ENCODE assay signal across 13 cellular contexts in the genomic region with DNA sequence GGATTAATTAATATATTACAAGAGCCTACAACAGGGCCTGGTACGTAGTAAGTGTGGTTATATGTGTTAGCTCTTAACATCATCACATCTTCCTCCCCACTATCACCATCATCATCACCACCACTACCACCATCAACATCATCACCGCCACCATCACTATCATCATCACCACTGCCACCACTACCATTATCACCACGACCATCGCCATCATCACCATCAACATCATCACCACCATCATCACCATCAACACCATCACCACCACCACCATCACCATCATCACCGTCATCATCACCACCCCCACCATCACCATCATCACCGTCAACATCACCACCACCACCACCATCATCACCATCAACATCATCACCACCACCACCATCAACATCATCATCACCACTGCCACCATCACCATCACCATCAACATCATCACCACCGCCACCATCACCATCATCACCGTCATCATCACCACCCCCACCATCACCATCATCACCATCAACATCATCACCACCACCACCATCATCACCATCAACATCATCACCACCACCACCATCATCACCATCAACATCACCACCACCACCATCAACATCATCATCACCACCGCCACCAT.
"Had no signal": no experiment of that assay in that cellular context is flagged by ENCODE, and none has a peak within 500 bp of the region (broad histone marks: within the 10 kb centered on the region; RNA-seq: fewer than 3 reads in every experiment).

No MANE protein-coding gene starts in this region.

- H3K4me2 ChIP-seq: SK-N-SH had no signal

- H3K4me1 ChIP-seq: ascending aorta, foreskin keratinocyte, tibial artery had no signal

- H3K4me3 ChIP-seq: ascending aorta, cardiac muscle cell, mucosa of descending colon, tibial artery had no signal

- H3K27ac ChIP-seq: ascending aorta, cardiac muscle cell, foreskin keratinocyte, tibial artery had no signal

- FAIRE-seq: colon, endothelial cell of umbilical vein had no signal

- H3K9ac ChIP-seq: SK-N-SH had no signal

- H3K9me3 ChIP-seq: ascending aorta, mucosa of descending colon, tibial artery had no signal

- DNase-seq: activated CD4-positive, alpha-beta T cell treated with anti-CD3 and anti-CD28 coated beads, Interleukin-2, amount 50 U/mL, for 1 hour; activated effector memory CD4-positive, alpha-beta T cell treated with Interleukin-2 at 50 U/mL for 16 hours; foreskin keratinocyte; mucosa of descending colon; SK-N-SH; stimulated activated CD4-positive, alpha-beta T cell treated with anti-CD3 and anti-CD28 coated beads, Interleukin-4, amount 100 ng/mL, for 24 hours; T-helper 1 cell had no signal

- H3K27me3 ChIP-seq: ascending aorta, cardiac muscle cell, foreskin keratinocyte, tibial artery had no signal

- ATAC-seq: foreskin keratinocyte; natural killer cell treated with Interleukin-12 subunit alpha and Interleukin-12 subunit beta and Interleukin-15 and Interleukin-18, amount 100 ng/mL, for 72 hours had no signal

- H3K36me3 ChIP-seq: ascending aorta, cardiac muscle cell, tibial artery had no signal

- H3K4me3 Mint-ChIP-seq: natural killer cell treated with Interleukin-12 subunit alpha and Interleukin-12 subunit beta and Interleukin-15 and Interleukin-18, amount 100 ng/mL, for 72 hours had no signal
